Comparison of ENCODE assay signal across 41 cellular contexts in genomic region chr15:89523101-89523500, GRCh38. TPM values are rescaled to one million over a fixed set of nuclear protein-coding genes. Genes with fewer than 3 reads are reported as not detected.
"Had no signal": no experiment of that assay in that cellular context is flagged by ENCODE, and none has a peak within 500 bp of the region (broad histone marks: within the 10 kb centered on the region; RNA-seq: fewer than 3 reads in every experiment).

No MANE protein-coding gene starts in this region.

- H3K27me3 ChIP-seq: cardiac muscle cell had no signal

- H3K36me3 Mint-ChIP-seq: activated CD4-positive, alpha-beta memory T cell treated with anti-CD3 and anti-CD28 coated beads for 36 hours; activated naive CD4-positive, alpha-beta T cell treated with anti-CD3 and anti-CD28 coated beads, Interleukin-2, amount 10 ng/mL, durations not matched to agents 7 days and 5 days; activated naive CD4-positive, alpha-beta T cell treated with anti-CD3 and anti-CD28 coated beads, Interleukin-2, amount 50 U/mL, for 24 hours; activated naive CD8-positive, alpha-beta T cell; activated naive CD8-positive, alpha-beta T cell treated with anti-CD3 and anti-CD28 coated beads, Interleukin-2, amount 10 ng/mL, durations not matched to agents 7 days and 5 days; brain had no signal

- H3K4me3 ChIP-seq: cardiac muscle cell had no signal

- H3K27ac Mint-ChIP-seq: activated B cell treated with CpG ODN at 0.5 μM for 24 hours; activated CD4-positive, alpha-beta memory T cell treated with anti-CD3 and anti-CD28 coated beads for 36 hours; activated CD4-positive, alpha-beta T cell treated with anti-CD3 and anti-CD28 coated beads, Interleukin-2, amount 10 ng/mL, durations not matched to agents 24 days and 14 days; activated CD8-positive, alpha-beta T cell treated with anti-CD3 and anti-CD28 coated beads for 36 hours; activated naive CD4-positive, alpha-beta T cell treated with anti-CD3 and anti-CD28 coated beads, Interleukin-2, amount 10 ng/mL, durations not matched to agents 7 days and 5 days; activated naive CD4-positive, alpha-beta T cell treated with anti-CD3 and anti-CD28 coated beads, Interleukin-2, amount 50 U/mL, for 24 hours; activated naive CD8-positive, alpha-beta T cell; activated naive CD8-positive, alpha-beta T cell treated with anti-CD3 and anti-CD28 coated beads, Interleukin-2, amount 10 ng/mL, durations not matched to agents 7 days and 5 days; activated naive CD8-positive, alpha-beta T cell treated with anti-CD3 and anti-CD28 coated beads, Interleukin-2, amount 50 U/mL, for 24 hours; activated T-cell treated with anti-CD3 and anti-CD28 coated beads, Interleukin-2, amount 50 U/mL, for 72 hours; activated T-helper 1 cell treated with anti-CD3 and anti-CD28 coated beads, Interleukin-12 subunit alpha, Interleukin-12 subunit beta, Interleukin-2, Interleukin-4 antibody, amounts not matched to agents 30 ng/mL and 10 ng/mL and 1 ng/mL, durations not matched to agents 14 hours and 24 hours and 36 hours; activated T-helper 17 cell treated with anti-CD3 and anti-CD28 coated beads, Interleukin-2, amount 50 U/mL, for 72 hours; brain; T-helper 1 cell treated with Interleukin-12 subunit alpha and Interleukin-12 subunit beta and Interleukin-4 antibody, amounts not matched to agents 30 μg/mL and 1 μg/mL, for 36 hours; T-helper 2 cell treated with Interferon-gamma antibody and Interleukin-4, amounts not matched to agents 5 μg/mL and 100 μg/mL, for 36 hours had no signal

- H3K9me3 Mint-ChIP-seq: activated CD4-positive, alpha-beta T cell treated with anti-CD3 and anti-CD28 coated beads, Interleukin-2, amount 10 ng/mL, durations not matched to agents 24 days and 14 days; activated naive CD4-positive, alpha-beta T cell treated with anti-CD3 and anti-CD28 coated beads, Interleukin-2, amount 10 ng/mL, durations not matched to agents 7 days and 5 days; activated naive CD4-positive, alpha-beta T cell treated with anti-CD3 and anti-CD28 coated beads, Interleukin-2, amount 50 U/mL, for 24 hours; activated naive CD8-positive, alpha-beta T cell treated with anti-CD3 and anti-CD28 coated beads, Interleukin-2, amount 10 ng/mL, durations not matched to agents 7 days and 5 days; activated naive CD8-positive, alpha-beta T cell treated with anti-CD3 and anti-CD28 coated beads, Interleukin-2, amount 50 U/mL, for 24 hours; activated T-cell treated with anti-CD3 and anti-CD28 coated beads, Interleukin-2, amount 50 U/mL, for 4 hours; activated T-cell treated with anti-CD3 and anti-CD28 coated beads, Interleukin-2, amount 50 U/mL, for 72 hours; activated T-helper 1 cell treated with anti-CD3 and anti-CD28 coated beads, Interleukin-12 subunit alpha, Interleukin-12 subunit beta, Interleukin-2, Interleukin-4 antibody, amounts not matched to agents 30 ng/mL and 10 ng/mL and 1 ng/mL, durations not matched to agents 14 hours and 24 hours and 36 hours; activated T-helper 17 cell treated with anti-CD3 and anti-CD28 coated beads, Interleukin-2, amount 50 U/mL, for 72 hours; brain; central memory CD8-positive, alpha-beta T cell; T-helper 1 cell treated with Interleukin-12 subunit alpha and Interleukin-12 subunit beta and Interleukin-4 antibody, amounts not matched to agents 30 μg/mL and 1 μg/mL, for 36 hours; T-helper 2 cell treated with Interferon-gamma antibody and Interleukin-4, amounts not matched to agents 5 μg/mL and 100 μg/mL, for 36 hours had no signal

- H3K27ac ChIP-seq: cardiac muscle cell, VCaP had no signal

- FAIRE-seq: astrocyte, bronchial epithelial cell, TTC549 had no signal

- H3K36me3 ChIP-seq: cardiac muscle cell had no signal

- H3K27me3 Mint-ChIP-seq: activated CD4-positive, alpha-beta memory T cell treated with anti-CD3 and anti-CD28 coated beads for 36 hours; activated naive CD4-positive, alpha-beta T cell treated with anti-CD3 and anti-CD28 coated beads, Interleukin-2, amount 50 U/mL, for 24 hours; activated naive CD8-positive, alpha-beta T cell; brain had no signal

- H3K4me1 Mint-ChIP-seq: activated naive CD4-positive, alpha-beta T cell treated with anti-CD3 and anti-CD28 coated beads, Interleukin-2, amount 10 ng/mL, durations not matched to agents 7 days and 5 days; activated naive CD4-positive, alpha-beta T cell treated with anti-CD3 and anti-CD28 coated beads, Interleukin-2, amount 50 U/mL, for 24 hours; activated naive CD8-positive, alpha-beta T cell treated with anti-CD3 and anti-CD28 coated beads, Interleukin-2, amount 10 ng/mL, durations not matched to agents 7 days and 5 days; activated T-helper 17 cell treated with anti-CD3 and anti-CD28 coated beads, Interleukin-2, amount 50 U/mL, for 72 hours; brain; central memory CD8-positive, alpha-beta T cell had no signal

- H3K4me3 Mint-ChIP-seq: activated B cell treated with CpG ODN at 0.5 μM for 24 hours; activated CD4-positive, alpha-beta memory T cell treated with anti-CD3 and anti-CD28 coated beads for 36 hours; activated CD4-positive, alpha-beta T cell treated with anti-CD3 and anti-CD28 coated beads, Interleukin-2, amount 10 ng/mL, durations not matched to agents 24 days and 14 days; activated CD8-positive, alpha-beta T cell treated with anti-CD3 and anti-CD28 coated beads for 36 hours; activated naive CD4-positive, alpha-beta T cell treated with anti-CD3 and anti-CD28 coated beads, Interleukin-2, amount 10 ng/mL, durations not matched to agents 7 days and 5 days; activated naive CD4-positive, alpha-beta T cell treated with anti-CD3 and anti-CD28 coated beads, Interleukin-2, amount 50 U/mL, for 24 hours; activated naive CD8-positive, alpha-beta T cell; activated naive CD8-positive, alpha-beta T cell treated with anti-CD3 and anti-CD28 coated beads, Interleukin-2, amount 10 ng/mL, durations not matched to agents 7 days and 5 days; activated naive CD8-positive, alpha-beta T cell treated with anti-CD3 and anti-CD28 coated beads, Interleukin-2, amount 50 U/mL, for 24 hours; activated T-cell treated with anti-CD3 and anti-CD28 coated beads, Interleukin-2, amount 50 U/mL, for 4 hours; activated T-cell treated with anti-CD3 and anti-CD28 coated beads, Interleukin-2, amount 50 U/mL, for 72 hours; activated T-helper 1 cell treated with anti-CD3 and anti-CD28 coated beads, Interleukin-12 subunit alpha, Interleukin-12 subunit beta, Interleukin-2, Interleukin-4 antibody, amounts not matched to agents 30 ng/mL and 10 ng/mL and 1 ng/mL, durations not matched to agents 14 hours and 24 hours and 36 hours; activated T-helper 17 cell treated with anti-CD3 and anti-CD28 coated beads, Interleukin-2, amount 50 U/mL, for 72 hours; brain; central memory CD8-positive, alpha-beta T cell; T-helper 1 cell treated with Interleukin-12 subunit alpha and Interleukin-12 subunit beta and Interleukin-4 antibody, amounts not matched to agents 30 μg/mL and 1 μg/mL, for 36 hours; T-helper 2 cell treated with Interferon-gamma antibody and Interleukin-4, amounts not matched to agents 5 μg/mL and 100 μg/mL, for 36 hours had no signal

- ATAC-seq: activated CD8-positive, alpha-beta T cell treated with anti-CD3 and anti-CD28 coated beads for 36 hours; activated naive CD8-positive, alpha-beta T cell treated with anti-CD3 and anti-CD28 coated beads, Interleukin-2, amount 50 U/mL, for 24 hours; activated T-cell treated with anti-CD3 and anti-CD28 coated beads, Interleukin-2, amount 50 U/mL, for 4 hours; activated T-cell treated with anti-CD3 and anti-CD28 coated beads, Interleukin-2, amount 50 U/mL, for 72 hours; activated T-helper 17 cell treated with anti-CD3 and anti-CD28 coated beads, Interleukin-2, amount 50 U/mL, for 72 hours had no signal

- DNase-seq: activated B cell treated with CpG ODN at 0.5 μM for 24 hours; activated CD4-positive, alpha-beta memory T cell treated with anti-CD3 and anti-CD28 coated beads for 36 hours; activated CD4-positive, alpha-beta T cell treated with anti-CD3 and anti-CD28 coated beads for 4 hours; activated CD4-positive, alpha-beta T cell treated with anti-CD3 and anti-CD28 coated beads, Interleukin-2, amount 10 ng/mL, durations not matched to agents 24 days and 14 days; activated CD4-positive, alpha-beta T cell treated with anti-CD3 and anti-CD28 coated beads, Interleukin-2, amount 50 U/mL, for 1 hour; activated CD4-positive, alpha-beta T cell treated with anti-CD3 and anti-CD28 coated beads, Interleukin-2, amount 50 U/mL, for 4 hours; activated CD4-positive, CD25-positive, alpha-beta regulatory T cell treated with anti-CD3 and anti-CD28 coated beads, Interleukin-2, amount 50 U/mL, for 72 hours; activated CD8-positive, alpha-beta memory T cell treated with anti-CD3 and anti-CD28 coated beads, Interleukin-2, amount 50 U/mL, for 4 hours; activated CD8-positive, alpha-beta T cell treated with anti-CD3 and anti-CD28 coated beads for 36 hours; activated effector memory CD4-positive, alpha-beta T cell treated with Interleukin-2 at 50 U/mL for 16 hours; activated gamma-delta T cell; activated naive CD4-positive, alpha-beta T cell treated with anti-CD3 and anti-CD28 coated beads, Interleukin-2, amount 10 ng/mL, durations not matched to agents 7 days and 5 days; activated naive CD4-positive, alpha-beta T cell treated with Interleukin-2 at 50 U/mL for 16 hours; activated naive CD8-positive, alpha-beta T cell treated with anti-CD3 and anti-CD28 coated beads, Interleukin-2, amount 10 ng/mL, durations not matched to agents 7 days and 5 days; activated naive CD8-positive, alpha-beta T cell treated with anti-CD3 and anti-CD28 coated beads, Interleukin-2, amount 50 U/mL, for 24 hours; activated T-cell treated with anti-CD3 and anti-CD28 coated beads for 4 hours; activated T-cell treated with anti-CD3 and anti-CD28 coated beads, Interleukin-2, amount 50 U/mL, for 1 hour; activated T-cell treated with anti-CD3 and anti-CD28 coated beads, Interleukin-2, amount 50 U/mL, for 4 hours; activated T-cell treated with anti-CD3 and anti-CD28 coated beads, Interleukin-2, amount 50 U/mL, for 72 hours; amygdala; anterior cingulate cortex; caudate nucleus; cerebellar nuclear complex; T-helper 1 cell; T-helper 2 cell; T-helper 9 cell had no signal

RNA-seq across cellular contexts. Expression of gene RHCG, which starts 26.7 kb away (rescaled TPM):
- total RNA-seq: activated B cell treated with CpG ODN at 0.5 μM for 24 hours; activated CD4-positive, alpha-beta memory T cell treated with anti-CD3 and anti-CD28 coated beads for 36 hours; activated CD4-positive, alpha-beta T cell treated with anti-CD3 and anti-CD28 coated beads, Interleukin-2, amount 10 ng/mL, durations not matched to agents 24 days and 14 days; activated CD8-positive, alpha-beta memory T cell treated with anti-CD3 and anti-CD28 coated beads for 36 hours; activated CD8-positive, alpha-beta T cell treated with anti-CD3 and anti-CD28 coated beads for 36 hours; activated naive CD8-positive, alpha-beta T cell treated with anti-CD3 and anti-CD28 coated beads, Interleukin-2, amount 10 ng/mL, durations not matched to agents 7 days and 5 days; activated T-cell treated with anti-CD3 and anti-CD28 coated beads, Interleukin-2, amount 50 U/mL, for 4 hours; activated T-cell treated with anti-CD3 and anti-CD28 coated beads, Interleukin-2, amount 50 U/mL, for 72 hours; activated T-helper 1 cell treated with anti-CD3 and anti-CD28 coated beads, Interleukin-12 subunit alpha, Interleukin-12 subunit beta, Interleukin-2, Interleukin-4 antibody, amounts not matched to agents 30 ng/mL and 10 ng/mL and 1 ng/mL, durations not matched to agents 14 hours and 24 hours and 36 hours; activated T-helper 17 cell treated with anti-CD3 and anti-CD28 coated beads, Interleukin-2, amount 50 U/mL, for 72 hours; cardiac muscle cell; chondrocyte had no signal
